ENCODE assay signal across 1 cellular context in the genomic region with DNA sequence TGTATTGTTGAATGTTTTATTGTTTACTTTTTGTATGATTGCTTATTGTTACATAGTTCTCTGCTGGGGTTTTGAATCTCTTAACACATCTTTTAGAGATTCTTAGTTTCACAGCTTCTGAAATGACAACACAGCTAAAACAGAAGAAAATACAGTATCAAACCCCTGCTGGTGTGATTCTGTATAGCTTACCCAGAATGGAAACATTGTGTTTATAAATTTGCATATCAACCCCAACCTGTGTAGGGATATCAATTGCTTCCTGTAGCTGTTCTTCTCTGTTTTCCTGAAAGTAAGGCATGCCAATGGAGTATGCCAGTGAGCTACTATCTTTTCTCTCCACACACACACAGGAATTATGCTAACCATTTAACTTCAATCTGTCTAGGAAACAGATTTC.
TF ChIP-seq lines count a peak whose summit lies in the region.

No MANE protein-coding gene starts in this region.

TF ChIP-seq in WTC11, 78 proteins besides CTCF, POLR2A, EP300 and RAD21 (continued from another document):
- TF ChIP-seq ZSCAN18 (CRISPR knock-in tag; IDR thresholded peaks at IDR 0.05) (no peak), SMAD3 (CRISPR knock-in tag; IDR thresholded peaks at IDR 0.05; ENCODE audit: borderline replicate concordance) (no peak), CREM (CRISPR knock-in tag; IDR thresholded peaks at IDR 0.05) (no peak), GTF2I (CRISPR knock-in tag; conservative IDR thresholded peaks at IDR 0.05) (no peak), FOXP1 (CRISPR knock-in tag; IDR thresholded peaks at IDR 0.05; ENCODE audit: borderline replicate concordance) (no peak), E2F5 (CRISPR knock-in tag; IDR thresholded peaks at IDR 0.05) (no peak)
- TF ChIP-seq, protein P1, sequence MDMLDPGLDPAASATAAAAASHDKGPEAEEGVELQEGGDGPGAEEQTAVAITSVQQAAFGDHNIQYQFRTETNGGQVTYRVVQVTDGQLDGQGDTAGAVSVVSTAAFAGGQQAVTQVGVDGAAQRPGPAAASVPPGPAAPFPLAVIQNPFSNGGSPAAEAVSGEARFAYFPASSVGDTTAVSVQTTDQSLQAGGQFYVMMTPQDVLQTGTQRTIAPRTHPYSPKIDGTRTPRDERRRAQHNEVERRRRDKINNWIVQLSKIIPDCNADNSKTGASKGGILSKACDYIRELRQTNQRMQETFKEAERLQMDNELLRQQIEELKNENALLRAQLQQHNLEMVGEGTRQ (CRISPR knock-in tag; IDR thresholded peaks at IDR 0.05) = no peak
- TF ChIP-seq, protein P2, sequence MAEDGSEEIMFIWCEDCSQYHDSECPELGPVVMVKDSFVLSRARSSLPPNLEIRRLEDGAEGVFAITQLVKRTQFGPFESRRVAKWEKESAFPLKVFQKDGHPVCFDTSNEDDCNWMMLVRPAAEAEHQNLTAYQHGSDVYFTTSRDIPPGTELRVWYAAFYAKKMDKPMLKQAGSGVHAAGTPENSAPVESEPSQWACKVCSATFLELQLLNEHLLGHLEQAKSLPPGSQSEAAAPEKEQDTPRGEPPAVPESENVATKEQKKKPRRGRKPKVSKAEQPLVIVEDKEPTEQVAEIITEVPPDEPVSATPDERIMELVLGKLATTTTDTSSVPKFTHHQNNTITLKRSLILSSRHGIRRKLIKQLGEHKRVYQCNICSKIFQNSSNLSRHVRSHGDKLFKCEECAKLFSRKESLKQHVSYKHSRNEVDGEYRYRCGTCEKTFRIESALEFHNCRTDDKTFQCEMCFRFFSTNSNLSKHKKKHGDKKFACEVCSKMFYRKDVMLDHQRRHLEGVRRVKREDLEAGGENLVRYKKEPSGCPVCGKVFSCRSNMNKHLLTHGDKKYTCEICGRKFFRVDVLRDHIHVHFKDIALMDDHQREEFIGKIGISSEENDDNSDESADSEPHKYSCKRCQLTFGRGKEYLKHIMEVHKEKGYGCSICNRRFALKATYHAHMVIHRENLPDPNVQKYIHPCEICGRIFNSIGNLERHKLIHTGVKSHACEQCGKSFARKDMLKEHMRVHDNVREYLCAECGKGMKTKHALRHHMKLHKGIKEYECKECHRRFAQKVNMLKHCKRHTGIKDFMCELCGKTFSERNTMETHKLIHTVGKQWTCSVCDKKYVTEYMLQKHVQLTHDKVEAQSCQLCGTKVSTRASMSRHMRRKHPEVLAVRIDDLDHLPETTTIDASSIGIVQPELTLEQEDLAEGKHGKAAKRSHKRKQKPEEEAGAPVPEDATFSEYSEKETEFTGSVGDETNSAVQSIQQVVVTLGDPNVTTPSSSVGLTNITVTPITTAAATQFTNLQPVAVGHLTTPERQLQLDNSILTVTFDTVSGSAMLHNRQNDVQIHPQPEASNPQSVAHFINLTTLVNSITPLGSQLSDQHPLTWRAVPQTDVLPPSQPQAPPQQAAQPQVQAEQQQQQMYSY (CRISPR knock-in tag; IDR thresholded peaks at IDR 0.05) = no peak
TF ChIP-seq in WTC11: peak in this region for 0.
